In the genomic region with DNA sequence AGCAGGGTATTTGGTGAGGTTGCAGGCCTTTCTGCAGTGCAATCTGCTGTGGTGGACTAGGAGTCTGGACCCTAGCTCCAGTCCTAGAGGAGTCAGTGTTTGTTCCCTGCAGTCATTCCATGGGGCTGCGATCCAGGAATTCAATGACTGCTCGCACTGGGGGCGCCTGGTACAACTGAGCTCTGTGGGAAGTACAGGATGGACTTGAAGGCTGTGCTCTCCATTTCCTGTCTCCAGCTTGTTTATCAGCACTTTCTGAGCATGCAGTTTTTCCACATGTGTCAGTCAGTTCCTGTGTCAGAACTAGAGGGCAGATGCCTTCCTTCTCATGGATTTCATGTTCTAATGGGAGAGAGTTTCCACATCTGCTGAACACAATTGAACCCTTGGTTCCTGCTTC, we compare ENCODE assay signal across 9 cellular contexts. TPM values are rescaled to one million over a fixed set of nuclear protein-coding genes. Genes with fewer than 3 reads are reported as not detected.
DNase-seq lines count a peak whose midpoint lies in the region; ATAC-seq, FAIRE-seq and TF ChIP-seq lines count a peak whose summit lies in the region.
"Had no signal": no experiment of that assay in that cellular context is flagged by ENCODE, and none has a peak within 500 bp of the region (broad histone marks: within the 10 kb centered on the region; RNA-seq: fewer than 3 reads in every experiment).

No MANE protein-coding gene starts in this region.

- H4K20me1 ChIP-seq in endothelial cell of umbilical vein (replicated peaks; ENCODE audit: control insufficient read depth, extremely low read depth, insufficient read depth, low read length): no peaks in the 10 kb centered on the region

- H3K4me3 ChIP-seq in endothelial cell of umbilical vein (replicated peaks in 1 of 3; ENCODE audit: insufficient read depth in 1 of 3, low read depth in 1 of 3, low read length in 3 of 3): no peak overlapping the region
- H3K4me3 ChIP-seq in mesenchymal stem cell (ENCODE audit: insufficient read depth in 1 of 2, low read depth in 1 of 2, low read length in 2 of 2): no peak overlapping the region
- H3K4me3 ChIP-seq in transverse colon: no peak overlapping the region

- no peak overlapping the region for H3K14ac ChIP-seq in mesenchymal stem cell (ENCODE audit: low read length in 2 of 2)

- H3K4me1 Mint-ChIP-seq in activated CD8-positive, alpha-beta memory T cell treated with anti-CD3 and anti-CD28 coated beads, Interleukin-2, amount 10 ng/mL, durations not matched to agents 7 days and 5 days: peaks cover 35% of the 10 kb centered on the region

- no peak overlapping the region for H3K9ac ChIP-seq in endothelial cell of umbilical vein (replicated peaks; ENCODE audit: extremely low read depth, insufficient read depth, low read length)
- H3K9ac ChIP-seq in mesenchymal stem cell (ENCODE audit: low read length): no peak overlapping the region

- DNase-seq in activated CD8-positive, alpha-beta memory T cell treated with anti-CD3 and anti-CD28 coated beads, Interleukin-2, amount 10 ng/mL, durations not matched to agents 7 days and 5 days: no peak
- no peak for DNase-seq in activated CD8-positive, alpha-beta memory T cell treated with anti-CD3 and anti-CD28 coated beads for 24 hours
- DNase-seq in endothelial cell of umbilical vein (ENCODE audit: low read depth, low spot score): peak; percentile 95
- peak; percentile 97 for DNase-seq in mesenchymal stem cell
- DNase-seq in transverse colon: peak; percentile 30
- DNase-seq in effector CD8-positive, alpha-beta T cell (lab: John Stamatoyannopoulos, UW): no peak
- DNase-seq in activated T-cell treated with anti-CD3 and anti-CD28 coated beads for 4 hours: no peak
- DNase-seq: CD4-positive, CD25-positive, alpha-beta regulatory T cell had no signal

- peaks cover 40% of the 10 kb centered on the region for H3K4me1 ChIP-seq in endothelial cell of umbilical vein (ENCODE audit: control insufficient read depth, extremely low read depth, insufficient read depth, low read length)
- peaks cover 12% of the 10 kb centered on the region for H3K4me1 ChIP-seq in mesenchymal stem cell (ENCODE audit: control insufficient read depth, insufficient read depth, low read depth, low read length)
- H3K4me1 ChIP-seq in transverse colon: peaks cover 10 to 31% (median 22%) of the 10 kb centered on the region in 4 donors

- no peaks in the 10 kb centered on the region for H3K36me3 ChIP-seq in endothelial cell of umbilical vein (ENCODE audit: control insufficient read depth in 2 of 2, extremely low read depth in 1 of 2, insufficient read depth in 2 of 2, low read length in 2 of 2)
- H3K36me3 ChIP-seq in mesenchymal stem cell (ENCODE audit: control insufficient read depth in 1 of 2, insufficient read depth in 2 of 2, low read depth in 1 of 2, low read length in 2 of 2): peaks cover 3 to 20% of the 10 kb centered on the region in 2 experiments
- H3K36me3 ChIP-seq in transverse colon: peaks cover 0 to 4% (median 0%) of the 10 kb centered on the region in 4 donors

- TF ChIP-seq EP300 in transverse colon (IDR thresholded peaks at IDR 0.05; ENCODE audit: low read depth): no peak

- peaks cover 21% of the 10 kb centered on the region for H3K36me3 Mint-ChIP-seq in activated CD8-positive, alpha-beta memory T cell treated with anti-CD3 and anti-CD28 coated beads, Interleukin-2, amount 10 ng/mL, durations not matched to agents 7 days and 5 days

- dilution Hi-C loops in endothelial cell of umbilical vein (cut with MboI; ENCODE audit: extremely low pct_ligation_motif_present, low sequenced_read_pairs): no loop called here

- POLR2A ChIA-PET in endothelial cell of umbilical vein (lab: Charles Lee): no interaction called here

- H3K27me3 Mint-ChIP-seq in activated CD8-positive, alpha-beta memory T cell treated with anti-CD3 and anti-CD28 coated beads, Interleukin-2, amount 10 ng/mL, durations not matched to agents 7 days and 5 days: no peaks in the 10 kb centered on the region
- H3K27me3 Mint-ChIP-seq: CD4-positive, CD25-positive, alpha-beta regulatory T cell had no signal

- H2AFZ ChIP-seq in endothelial cell of umbilical vein (ENCODE audit: low read depth, low read length): peak overlapping the region; percentile 25
- H2AFZ ChIP-seq in mesenchymal stem cell (ENCODE audit: low read depth, low read length): no peak overlapping the region

- H4K91ac ChIP-seq in mesenchymal stem cell (ENCODE audit: low read length): no peak overlapping the region

- peak overlapping the region; percentile 71 for H3K27ac Mint-ChIP-seq in activated CD8-positive, alpha-beta memory T cell treated with anti-CD3 and anti-CD28 coated beads, Interleukin-2, amount 10 ng/mL, durations not matched to agents 7 days and 5 days

- peak; percentile 57 for TF ChIP-seq POLR2A in endothelial cell of umbilical vein (IDR thresholded peaks at IDR 0.05; ENCODE audit: low read depth, low read length)
- no peak for TF ChIP-seq POLR2A in transverse colon (IDR thresholded peaks at IDR 0.05)

- no peak for ATAC-seq in activated CD8-positive, alpha-beta memory T cell treated with anti-CD3 and anti-CD28 coated beads, Interleukin-2, amount 10 ng/mL, durations not matched to agents 7 days and 5 days
- ATAC-seq in HG02759 (IDR thresholded peaks at IDR 0.05; ENCODE audit: unreplicated experiment): no peak

- no peak overlapping the region for H2BK120ac ChIP-seq in mesenchymal stem cell (ENCODE audit: low read depth, low read length)

- H2BK15ac ChIP-seq in mesenchymal stem cell (ENCODE audit: low read depth, poor library complexity, severe bottlenecking): no peak overlapping the region

- H2AK5ac ChIP-seq in mesenchymal stem cell (ENCODE audit: low read length, severe bottlenecking): no peak overlapping the region

- no TSS peak for BruUV-seq in endothelial cell of umbilical vein (replicated peaks; lab: Mats Ljungman, UMichigan)

- no peaks in the 10 kb centered on the region for H3K79me2 ChIP-seq in endothelial cell of umbilical vein (ENCODE audit: control insufficient read depth, insufficient read depth, low read length)

- H3K9me3 Mint-ChIP-seq in activated CD8-positive, alpha-beta memory T cell treated with anti-CD3 and anti-CD28 coated beads, Interleukin-2, amount 10 ng/mL, durations not matched to agents 7 days and 5 days (ENCODE audit: low read depth): no peaks in the 10 kb centered on the region
- H3K9me3 Mint-ChIP-seq: CD4-positive, CD25-positive, alpha-beta regulatory T cell had no signal

- H4K8ac ChIP-seq in mesenchymal stem cell (ENCODE audit: low read length): no peak overlapping the region

- peak in 1 of 2 donors; percentile 1 for TF ChIP-seq CTCF in endothelial cell of umbilical vein (IDR thresholded peaks at IDR 0.05; ENCODE audit: extremely low read depth in 1 of 2, insufficient read depth in 1 of 2, low read depth in 1 of 2, low read length in 2 of 2)
- no peak for TF ChIP-seq CTCF in transverse colon (IDR thresholded peaks at IDR 0.05)

- H3K4ac ChIP-seq in mesenchymal stem cell (ENCODE audit: low read depth in 1 of 2, low read length in 2 of 2): peak overlapping the region; percentile 61

- H3K79me1 ChIP-seq in mesenchymal stem cell (replicated peaks; ENCODE audit: low read length, poor library complexity, severe bottlenecking): peaks cover 4% of the 10 kb centered on the region

- no peaks in the 10 kb centered on the region for H3K9me1 ChIP-seq in endothelial cell of umbilical vein (replicated peaks; ENCODE audit: control insufficient read depth, extremely low read depth, insufficient read depth, low read length)

- in situ Hi-C loops in transverse colon (cut with MboI; ENCODE audit: low pct_ligation_motif_present in 1 of 4, low pct_unique_long_range_greater_than_20kb in 1 of 4, low sequenced_read_pairs in 3 of 4): no loop called here

- CTCF ChIA-PET in activated CD8-positive, alpha-beta memory T cell treated with anti-CD3 and anti-CD28 coated beads, Interleukin-2, amount 10 ng/mL, durations not matched to agents 7 days and 5 days (lab: Charles Lee): interaction anchor here (1.1 kb wide), 1 partner anchor 68 kb away, joined by 3 read pairs; no protein-coding TSS in a partner anchor
- CTCF ChIA-PET in endothelial cell of umbilical vein (lab: Charles Lee): interaction anchor here (0.7 to 2.0 kb wide), 10 partner anchors 14 to 153 kb away, joined by 3 to 11 read pairs (median 4); a partner anchor contains a TSS

- peak overlapping the region in 1 of 2 experiments; percentile 93 for H2BK12ac ChIP-seq in mesenchymal stem cell (ENCODE audit: low read length in 2 of 2)

- FAIRE-seq in endothelial cell of umbilical vein (lab: Jason Lieb, UNC): peak; percentile 92

- no peaks in the 10 kb centered on the region for H3K9me3 ChIP-seq in endothelial cell of umbilical vein (replicated peaks; ENCODE audit: control insufficient read depth, insufficient read depth, low read length)
- H3K9me3 ChIP-seq in mesenchymal stem cell (ENCODE audit: control insufficient read depth, low read length): no peaks in the 10 kb centered on the region
- no peaks in the 10 kb centered on the region for H3K9me3 ChIP-seq in transverse colon

- H3K4me2 ChIP-seq in endothelial cell of umbilical vein (ENCODE audit: insufficient read depth, low read length) (peak overlapping the region; percentile 49), mesenchymal stem cell (ENCODE audit: low read length, poor library complexity, severe bottlenecking) (no peak overlapping the region)

- H3K4me3 Mint-ChIP-seq in activated CD8-positive, alpha-beta memory T cell treated with anti-CD3 and anti-CD28 coated beads, Interleukin-2, amount 10 ng/mL, durations not matched to agents 7 days and 5 days: no peak overlapping the region
- H3K4me3 Mint-ChIP-seq: CD4-positive, CD25-positive, alpha-beta regulatory T cell had no signal

- no peaks in the 10 kb centered on the region for H3K27me3 ChIP-seq in endothelial cell of umbilical vein (ENCODE audit: control insufficient read depth in 2 of 2, insufficient read depth in 2 of 2, low read length in 2 of 2)
- peaks cover 0 to 3% of the 10 kb centered on the region in 2 experiments for H3K27me3 ChIP-seq in mesenchymal stem cell (ENCODE audit: control insufficient read depth in 1 of 2, insufficient read depth in 1 of 2, low read length in 2 of 2)
- H3K27me3 ChIP-seq in transverse colon: no peaks in the 10 kb centered on the region

- H3K27ac ChIP-seq in endothelial cell of umbilical vein (ENCODE audit: insufficient read depth, low read depth, low read length) (peak overlapping the region; percentile 71), mesenchymal stem cell (ENCODE audit: low read length, poor library complexity, severe bottlenecking) (peak overlapping the region; percentile 8), transverse colon (peak overlapping the region; percentile 51 to 73 (median 68))

- peak overlapping the region; percentile 34 to 96 for H3K18ac ChIP-seq in mesenchymal stem cell (ENCODE audit: low read depth in 1 of 2, low read length in 2 of 2)

- H2BK5ac ChIP-seq in mesenchymal stem cell (ENCODE audit: low read depth, low read length, poor library complexity, severe bottlenecking): peak overlapping the region; percentile 46

- H3K23ac ChIP-seq in mesenchymal stem cell (ENCODE audit: low read length in 2 of 2): no peak overlapping the region

- 2% methylated on average over 3 of the region's 3 CpGs for WGBS in mesenchymal stem cell
- 68% methylated on average over 3 of the region's 3 CpGs; no CpG with 5 or more reads in 1 of the 2 donors for WGBS in transverse colon (ENCODE audit: low coverage in 1 of 2), 2 donors

- intact Hi-C loops in endothelial cell of umbilical vein (cut with micrococcal nuclease): loop anchor here (1.0 to 2.0 kb wide), 2 partner anchors 54 to 145 kb away; a partner anchor contains a TSS
- intact Hi-C loops in transverse colon (cut with DNase I; ENCODE audit: low total_unique reads): no loop called here

RNA-seq across cellular contexts. Expression of a gene that starts 46.7 kb away (rescaled TPM):
- total RNA-seq in activated CD8-positive, alpha-beta memory T cell treated with anti-CD3 and anti-CD28 coated beads, Interleukin-2, amount 10 ng/mL, durations not matched to agents 7 days and 5 days: 10 to 100 TPM; 43.4 to 60.6 TPM
- 59.3 and 60.8 TPM in 2 replicates for total RNA-seq in endothelial cell of umbilical vein
- polyA plus RNA-seq in endothelial cell of umbilical vein: 40.7 and 50.8 TPM in 2 replicates
- polyA plus RNA-seq in endothelial cell of umbilical vein (2011; cell fraction: cytosol; rRNA removed): 60.8 and 65.1 TPM in 2 replicates
- polyA plus RNA-seq in endothelial cell of umbilical vein (2011; cell fraction: nucleus; rRNA removed): 49.4 and 59.8 TPM in 2 replicates
- 60.3 and 67.7 TPM in 2 replicates for polyA plus RNA-seq in endothelial cell of umbilical vein (2012)
- polyA minus RNA-seq in endothelial cell of umbilical vein: 40.8 and 47.0 TPM in 2 replicates
- polyA minus RNA-seq in endothelial cell of umbilical vein (2011; cell fraction: cytosol; rRNA and poly(A)+ RNA removed): 36.2 TPM
- polyA minus RNA-seq in endothelial cell of umbilical vein (2011; cell fraction: nucleus; rRNA and poly(A)+ RNA removed): 28.3 and 34.8 TPM in 2 replicates
- 71.9 TPM for polyA plus RNA-seq in mesenchymal stem cell (2013, experiment 1 of 2)
- polyA plus RNA-seq in mesenchymal stem cell (2013, experiment 2 of 2): 76.5 TPM
- total RNA-seq in transverse colon: 10 to 100 TPM; 22.7 to 99.7 (median 73.7) TPM

RNA-seq across cellular contexts. Expression of a gene that starts 54.3 kb away (rescaled TPM):
- 10 to 100 TPM; 61.7 to 64.7 TPM for total RNA-seq in activated CD8-positive, alpha-beta memory T cell treated with anti-CD3 and anti-CD28 coated beads, Interleukin-2, amount 10 ng/mL, durations not matched to agents 7 days and 5 days
- total RNA-seq in endothelial cell of umbilical vein (11.1 and 14.6 TPM in 2 replicates), transverse colon (10 to 100 TPM in 3 of 4 donors, 1 to 10 TPM in 1; 7.6 to 29.5 (median 16.6) TPM)
- polyA plus RNA-seq in endothelial cell of umbilical vein: 8.4 and 11.3 TPM in 2 replicates
- polyA plus RNA-seq in endothelial cell of umbilical vein (2011; cell fraction: cytosol; rRNA removed): 12.8 and 15.2 TPM in 2 replicates
- polyA plus RNA-seq in endothelial cell of umbilical vein (2011; cell fraction: nucleus; rRNA removed): 20.7 and 21.6 TPM in 2 replicates
- polyA plus RNA-seq in endothelial cell of umbilical vein (2012): 11.0 and 14.3 TPM in 2 replicates
- polyA minus RNA-seq in endothelial cell of umbilical vein: 12.2 and 17.7 TPM in 2 replicates
- polyA minus RNA-seq in endothelial cell of umbilical vein (2011; cell fraction: cytosol; rRNA and poly(A)+ RNA removed): 4.4 TPM
- 14.9 and 22.0 TPM in 2 replicates for polyA minus RNA-seq in endothelial cell of umbilical vein (2011; cell fraction: nucleus; rRNA and poly(A)+ RNA removed)
- 35.4 TPM for polyA plus RNA-seq in mesenchymal stem cell (2013, experiment 1 of 2)
- polyA plus RNA-seq in mesenchymal stem cell (2013, experiment 2 of 2): 33.7 TPM

Comparison
In these comparisons a context has a peak if more than half of its experiments do, and no peak if none do; other contexts are left out.
1. DNase-seq: peak in endothelial cell of umbilical vein (single experiment), mesenchymal stem cell (single experiment) and transverse colon (single experiment); none in activated CD8-positive, alpha-beta memory T cell treated with anti-CD3 and anti-CD28 coated beads, Interleukin-2, amount 10 ng/mL, durations not matched to agents 7 days and 5 days (single experiment), activated CD8-positive, alpha-beta memory T cell treated with anti-CD3 and anti-CD28 coated beads for 24 hours (single experiment), effector CD8-positive, alpha-beta T cell (single experiment) and activated T-cell treated with anti-CD3 and anti-CD28 coated beads for 4 hours (single experiment).
2. H3K27ac ChIP-seq: peak in every context shown above with its lines; median percentile 71 in endothelial cell of umbilical vein; 68 in transverse colon; 8 in mesenchymal stem cell.